Comparison of ENCODE assay signal across 20 cellular contexts in the genomic region with DNA sequence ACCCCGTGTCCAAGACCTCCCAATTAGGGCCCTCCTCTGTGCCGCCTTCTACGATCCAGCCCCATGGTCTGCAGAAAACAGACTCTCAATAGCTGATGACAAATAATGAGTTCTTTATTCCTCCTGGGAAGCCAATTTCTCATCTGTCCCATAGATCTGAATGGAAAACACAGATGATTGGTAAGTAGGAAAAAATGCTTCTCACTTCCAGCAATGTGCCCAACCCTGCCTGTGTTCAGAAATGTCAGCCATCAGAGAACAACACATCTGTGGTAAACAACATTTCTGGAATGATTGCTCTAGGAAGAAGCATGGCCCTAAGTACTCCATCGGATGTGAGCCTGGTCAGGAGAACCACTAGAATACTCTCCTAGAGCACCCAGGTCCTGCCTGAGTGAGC.
DNase-seq lines count a peak whose midpoint lies in the region; ATAC-seq and TF ChIP-seq lines count a peak whose summit lies in the region.
"Had no signal": no experiment of that assay in that cellular context is flagged by ENCODE, and none has a peak within 500 bp of the region (broad histone marks: within the 10 kb centered on the region; RNA-seq: fewer than 3 reads in every experiment).

No MANE protein-coding gene starts in this region.

- peaks cover 13% of the 10 kb centered on the region for H3K4me1 ChIP-seq in foreskin keratinocyte

- peaks cover 11% of the 10 kb centered on the region for H3K27me3 Mint-ChIP-seq in activated T-helper 1 cell treated with anti-CD3 and anti-CD28 coated beads, Interleukin-12 subunit alpha, Interleukin-12 subunit beta, Interleukin-2, Interleukin-4 antibody, amounts not matched to agents 30 ng/mL and 10 ng/mL and 1 ng/mL, durations not matched to agents 14 hours and 24 hours and 36 hours (ENCODE audit: insufficient read depth)
- H3K27me3 Mint-ChIP-seq in progenitor cell of endocrine pancreas: peaks cover 3% of the 10 kb centered on the region

- intact Hi-C loops in activated T-helper 1 cell treated with anti-CD3 and anti-CD28 coated beads, Interleukin-12 subunit alpha, Interleukin-12 subunit beta, Interleukin-2, Interleukin-4 antibody, amounts not matched to agents 30 ng/mL and 10 ng/mL and 1 ng/mL, durations not matched to agents 14 hours and 24 hours and 36 hours (cut with micrococcal nuclease): no loop called here
- intact Hi-C loops in left colon (cut with DNase I, micrococcal nuclease): no loop called here

- H3K4me1 Mint-ChIP-seq in activated T-helper 1 cell treated with anti-CD3 and anti-CD28 coated beads, Interleukin-12 subunit alpha, Interleukin-12 subunit beta, Interleukin-2, Interleukin-4 antibody, amounts not matched to agents 30 ng/mL and 10 ng/mL and 1 ng/mL, durations not matched to agents 14 hours and 24 hours and 36 hours (ENCODE audit: low read depth): no peaks in the 10 kb centered on the region
- H3K4me1 Mint-ChIP-seq in progenitor cell of endocrine pancreas (ENCODE audit: low read depth): peaks cover 26% of the 10 kb centered on the region

- in situ Hi-C loops in G401 (cut with HindIII; ENCODE audit: low sequenced_read_pairs): no loop called here

- no peaks in the 10 kb centered on the region for H3K27me3 ChIP-seq in foreskin keratinocyte
- H3K27me3 ChIP-seq: BLaER1 had no signal

- no peak overlapping the region for H3K4me3 Mint-ChIP-seq in activated T-helper 1 cell treated with anti-CD3 and anti-CD28 coated beads, Interleukin-12 subunit alpha, Interleukin-12 subunit beta, Interleukin-2, Interleukin-4 antibody, amounts not matched to agents 30 ng/mL and 10 ng/mL and 1 ng/mL, durations not matched to agents 14 hours and 24 hours and 36 hours
- H3K4me3 Mint-ChIP-seq in progenitor cell of endocrine pancreas (ENCODE audit: low read depth): no peak overlapping the region
- H3K4me3 Mint-ChIP-seq: CD8-positive, alpha-beta T cell; H9 had no signal

- no peaks in the 10 kb centered on the region for H3K9me3 Mint-ChIP-seq in activated T-helper 1 cell treated with anti-CD3 and anti-CD28 coated beads, Interleukin-12 subunit alpha, Interleukin-12 subunit beta, Interleukin-2, Interleukin-4 antibody, amounts not matched to agents 30 ng/mL and 10 ng/mL and 1 ng/mL, durations not matched to agents 14 hours and 24 hours and 36 hours
- H3K9me3 Mint-ChIP-seq in progenitor cell of endocrine pancreas (ENCODE audit: low read depth): no peaks in the 10 kb centered on the region
- H3K9me3 Mint-ChIP-seq: CD8-positive, alpha-beta T cell had no signal

- peak overlapping the region; percentile 8 for H3K27ac Mint-ChIP-seq in activated T-helper 1 cell treated with anti-CD3 and anti-CD28 coated beads, Interleukin-12 subunit alpha, Interleukin-12 subunit beta, Interleukin-2, Interleukin-4 antibody, amounts not matched to agents 30 ng/mL and 10 ng/mL and 1 ng/mL, durations not matched to agents 14 hours and 24 hours and 36 hours
- peak overlapping the region; percentile 11 for H3K27ac Mint-ChIP-seq in progenitor cell of endocrine pancreas
- H3K27ac Mint-ChIP-seq: CD8-positive, alpha-beta T cell had no signal

- ATAC-seq in foreskin keratinocyte: no peak
- no peak for ATAC-seq in left colon
- no peak for ATAC-seq in GM21576 (IDR thresholded peaks at IDR 0.05; ENCODE audit: unreplicated experiment)
- ATAC-seq: CD8-positive, alpha-beta T cell had no signal

- peak; percentile 18 for DNase-seq in AG10803 (ENCODE audit: low read depth)
- DNase-seq in activated T-helper 1 cell treated with anti-CD3 and anti-CD28 coated beads, Interleukin-12 subunit alpha, Interleukin-12 subunit beta, Interleukin-2, Interleukin-4 antibody, amounts not matched to agents 30 ng/mL and 10 ng/mL and 1 ng/mL, durations not matched to agents 14 hours and 24 hours and 36 hours (ENCODE audit: low spot score): no peak
- peak in 1 of 2 donors; percentile 52 for DNase-seq in foreskin keratinocyte
- no peak for DNase-seq in progenitor cell of endocrine pancreas (ENCODE audit: low spot score, unreplicated experiment)
- DNase-seq in NCI-H446 (lab: John Stamatoyannopoulos, UW): no peak
- no peak for DNase-seq in left colon
- no peak for DNase-seq in G401 (ENCODE audit: low spot score)
- DNase-seq: CD8-positive, alpha-beta T cell; H9; IMR-90; NCI-H1417; NCI-H187; NCI-H2107; NCI-H510A treated with DMSO at 0.1 percent for 48 hours; NCI-H774; OCI-M1; SHP77 had no signal

- no peak overlapping the region for H3K4me3 ChIP-seq in AG10803 (ENCODE audit: low read length)
- H3K4me3 ChIP-seq: BLaER1 had no signal

- no peaks in the 10 kb centered on the region for H3K36me3 Mint-ChIP-seq in activated T-helper 1 cell treated with anti-CD3 and anti-CD28 coated beads, Interleukin-12 subunit alpha, Interleukin-12 subunit beta, Interleukin-2, Interleukin-4 antibody, amounts not matched to agents 30 ng/mL and 10 ng/mL and 1 ng/mL, durations not matched to agents 14 hours and 24 hours and 36 hours (ENCODE audit: low read depth)
- H3K36me3 Mint-ChIP-seq in progenitor cell of endocrine pancreas (ENCODE audit: insufficient read depth): no peaks in the 10 kb centered on the region
- H3K36me3 Mint-ChIP-seq: CD8-positive, alpha-beta T cell had no signal

- TF ChIP-seq CTCF in AG10803 (conservative IDR thresholded peaks at IDR 0.05; ENCODE audit: low read length) (no peak), foreskin keratinocyte (conservative IDR thresholded peaks at IDR 0.05) (no peak), progenitor cell of endocrine pancreas (IDR thresholded peaks at IDR 0.05; ENCODE audit: unreplicated experiment) (no peak)

- H3K27ac ChIP-seq in foreskin keratinocyte: peak overlapping the region; percentile 63
- H3K27ac ChIP-seq: BLaER1, HL-60 had no signal
